Comparison of ENCODE assay signal across 28 cellular contexts in genomic region chr2:198285216-198285615, GRCh38.
"Had no signal": no experiment of that assay in that cellular context is flagged by ENCODE, and none has a peak within 500 bp of the region (broad histone marks: within the 10 kb centered on the region; RNA-seq: fewer than 3 reads in every experiment).

No MANE protein-coding gene starts in this region.

- H3K27ac ChIP-seq: adrenal gland, body of pancreas, cardiac muscle cell, esophagus muscularis mucosa, foreskin keratinocyte, gastrocnemius medialis had no signal

- H3K9me3 ChIP-seq: adrenal gland, body of pancreas, esophagus muscularis mucosa, gastrocnemius medialis had no signal

- H3K4me1 ChIP-seq: adrenal gland, body of pancreas, gastrocnemius medialis had no signal

- DNase-seq: activated CD4-positive, alpha-beta memory T cell treated with anti-CD3 and anti-CD28 coated beads for 36 hours; activated CD4-positive, alpha-beta T cell treated with anti-CD3 and anti-CD28 coated beads for 36 hours; activated CD4-positive, alpha-beta T cell treated with anti-CD3 and anti-CD28 coated beads, Interleukin-2, amount 10 ng/mL, durations not matched to agents 24 days and 14 days; activated CD4-positive, CD25-positive, alpha-beta regulatory T cell; activated CD4-positive, CD25-positive, alpha-beta regulatory T cell treated with anti-CD3 and anti-CD28 coated beads, Interleukin-2, amount 50 U/mL, for 72 hours; activated CD8-positive, alpha-beta memory T cell treated with anti-CD3 and anti-CD28 coated beads, Interleukin-2, amount 10 ng/mL, durations not matched to agents 7 days and 5 days; activated CD8-positive, alpha-beta memory T cell treated with anti-CD3 and anti-CD28 coated beads, Interleukin-2, amount 50 U/mL, for 4 hours; activated CD8-positive, alpha-beta T cell treated with anti-CD3 and anti-CD28 coated beads, Interleukin-2, amount 10 ng/mL, durations not matched to agents 7 days and 5 days; activated effector memory CD4-positive, alpha-beta T cell treated with anti-CD3 and anti-CD28 coated beads, Interleukin-2, amount 50 U/mL, for 16 hours; activated naive CD4-positive, alpha-beta T cell treated with anti-CD3 and anti-CD28 coated beads for 36 hours; activated naive CD8-positive, alpha-beta T cell treated with anti-CD3 and anti-CD28 coated beads for 36 hours; activated naive CD8-positive, alpha-beta T cell treated with anti-CD3 and anti-CD28 coated beads, Interleukin-2, amount 50 U/mL, for 24 hours; activated T-cell treated with anti-CD3 and anti-CD28 coated beads, Interleukin-2, amount 50 U/mL, for 1 hour; activated T-cell treated with anti-CD3 and anti-CD28 coated beads, Interleukin-2, amount 50 U/mL, for 48 hours; adrenal gland; aorta; body of pancreas; cortex of kidney; dermis blood vessel endothelial cell; effector CD4-positive, alpha-beta T cell; effector memory CD8-positive, alpha-beta T cell; erythroblast; foreskin keratinocyte; gastrocnemius medialis; glutamatergic neuron; T-helper 2 cell had no signal

- H3K4me3 ChIP-seq: adrenal gland, body of pancreas, cardiac muscle cell, esophagus muscularis mucosa, gastrocnemius medialis had no signal

- H3K27me3 ChIP-seq: adrenal gland, body of pancreas, esophagus muscularis mucosa, foreskin keratinocyte had no signal

- H3K36me3 ChIP-seq: adrenal gland, cardiac muscle cell, esophagus muscularis mucosa, gastrocnemius medialis had no signal
